In the genomic region with DNA sequence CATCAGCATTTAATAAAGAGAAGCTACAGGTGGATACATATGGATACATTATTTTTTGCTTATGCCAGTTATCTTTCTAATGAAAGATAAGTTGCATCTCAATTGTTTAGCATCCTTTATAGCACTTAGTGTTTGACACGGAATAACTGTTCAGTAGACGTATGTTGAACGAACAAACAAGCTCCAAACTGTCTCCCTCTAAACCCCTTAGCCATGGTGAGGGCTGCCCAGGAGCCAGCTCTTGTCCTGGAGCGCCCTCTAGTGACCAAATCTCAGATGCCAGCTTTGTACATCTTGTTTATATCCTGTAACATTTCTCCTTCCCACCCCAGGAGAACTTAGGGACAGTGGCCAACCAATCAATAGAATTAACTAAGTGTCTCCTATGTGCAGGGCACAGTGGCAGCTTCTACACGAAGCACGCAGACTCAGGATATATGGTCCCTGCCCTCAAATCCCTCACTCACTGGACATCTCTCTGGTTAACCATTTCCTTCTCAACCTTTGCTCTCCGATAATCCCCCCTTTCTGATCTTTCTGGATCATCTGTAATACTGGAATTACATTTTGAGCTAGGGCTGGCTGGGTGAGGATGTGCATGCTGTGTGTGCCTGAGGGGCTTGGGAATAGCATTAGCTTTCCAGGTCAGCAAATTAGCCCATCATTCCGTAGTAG, we compare ENCODE assay signal across 8 cellular contexts. TPM values are rescaled to one million over a fixed set of nuclear protein-coding genes. Genes with fewer than 3 reads are reported as not detected.
A peak's percentile ranks its signal among the peaks of the same experiment; 100 is the strongest.
DNase-seq lines count a peak whose midpoint lies in the region; ATAC-seq, FAIRE-seq and TF ChIP-seq lines count a peak whose summit lies in the region.

No MANE protein-coding gene starts in this region.

- H3K4me1 Mint-ChIP-seq in CD4-positive, alpha-beta memory T cell = no peaks in the 10 kb centered on the region
- peaks cover 23% of the 10 kb centered on the region for H3K4me1 Mint-ChIP-seq in WTC11

- peak; percentile 79 for ATAC-seq in WTC11
- peak; percentile 93 for ATAC-seq in left colon
- no peak for ATAC-seq in HG02571 (IDR thresholded peaks at IDR 0.05; ENCODE audit: unreplicated experiment)

- no peak overlapping the region for H3K4me3 ChIP-seq in CD4-positive, alpha-beta memory T cell (ENCODE audit: low read length in 2 of 2)
- H3K4me3 ChIP-seq in bronchial epithelial cell (ENCODE audit: low read depth, low read length) = no peak overlapping the region

- H3K9me3 ChIP-seq in CD4-positive, alpha-beta memory T cell (ENCODE audit: control insufficient read depth in 1 of 2, low read length in 2 of 2) = no peaks in the 10 kb centered on the region

- H3K27ac Mint-ChIP-seq in CD4-positive, alpha-beta memory T cell = no peak overlapping the region
- H3K27ac Mint-ChIP-seq in WTC11 = no peak overlapping the region

- POLR2A ChIA-PET in CD4-positive, alpha-beta memory T cell (lab: Charles Lee; ENCODE audit: partially characterized antibody) = interaction anchor here (1.4 kb wide), 2 partner anchors 84 to 288 kb away, joined by 4 to 5 read pairs; no protein-coding TSS in a partner anchor
- POLR2A ChIA-PET in HEK293T (lab: Yijun Ruan, JAX) = interaction anchor here (0.8 to 1.9 kb wide), 5 partner anchors 35 to 289 kb away, joined by 3 to 5 read pairs (median 4); partner anchors contain the start of gene RBM15
- POLR2A ChIA-PET in WTC11 (lab: Charles Lee) = interaction anchor here (0.6 to 1.3 kb wide), 4 partner anchors 18 to 289 kb away, joined by 3 to 4 read pairs (median 3); no protein-coding TSS in a partner anchor

- no peaks in the 10 kb centered on the region for H3K36me3 Mint-ChIP-seq in CD4-positive, alpha-beta memory T cell
- H3K36me3 Mint-ChIP-seq in WTC11 = no peaks in the 10 kb centered on the region

- peak; percentile 97 for FAIRE-seq in bronchial epithelial cell (lab: Jason Lieb, UNC)

- CTCF ChIA-PET in CD4-positive, alpha-beta memory T cell (lab: Charles Lee; ENCODE audit: partially characterized antibody) = interaction anchor here (0.7 to 4.3 kb wide), 45 partner anchors 10 to 467 kb away, joined by 3 to 52 read pairs (median 5); partner anchors contain the start of genes KCNC4 and LAMTOR5
- CTCF ChIA-PET in HEK293T (lab: Yijun Ruan, JAX) (interaction anchor here (0.5 to 2.9 kb wide), 52 partner anchors 10 to 1653 kb away, joined by 3 to 41 read pairs (median 5); partner anchors contain the start of genes KCNC4 and RBM15), WTC11 (lab: Charles Lee) (interaction anchor here (0.5 to 5.0 kb wide), 83 partner anchors 9 to 1895 kb away, joined by 3 to 124 read pairs (median 5); partner anchors contain the start of genes KCNA2, KCNC4, LAMTOR5 and PROK1)

- no peak overlapping the region for H3K27ac ChIP-seq in CD4-positive, alpha-beta memory T cell (ENCODE audit: low read depth, low read length)

- TF ChIP-seq CTCF in WTC11 (IDR thresholded peaks at IDR 0.05) = peak; percentile 84
- peak; percentile 89 for TF ChIP-seq CTCF in bronchial epithelial cell (IDR thresholded peaks at IDR 0.05; ENCODE audit: insufficient read depth, low read length, severe bottlenecking)

- no peaks in the 10 kb centered on the region for H3K9me3 Mint-ChIP-seq in CD4-positive, alpha-beta memory T cell
- no peaks in the 10 kb centered on the region for H3K9me3 Mint-ChIP-seq in WTC11

- intact Hi-C loops in CD4-positive, alpha-beta memory T cell (cut with micrococcal nuclease) = loop anchor here (1.0 kb wide), 3 partner anchors 84 to 293 kb away; no protein-coding TSS in a partner anchor
- intact Hi-C loops in left colon (cut with DNase I, micrococcal nuclease) = no loop called here

- no peaks in the 10 kb centered on the region for H3K27me3 ChIP-seq in CD4-positive, alpha-beta memory T cell (ENCODE audit: insufficient read depth, low read length)
- H3K27me3 ChIP-seq in bronchial epithelial cell (ENCODE audit: control insufficient read depth, insufficient read depth, low read length) = no peaks in the 10 kb centered on the region

- no peaks in the 10 kb centered on the region for H3K4me1 ChIP-seq in CD4-positive, alpha-beta memory T cell (ENCODE audit: insufficient read depth, low read length)

- peak; percentile 62 to 73 (median 69) for DNase-seq in CD4-positive, alpha-beta memory T cell
- DNase-seq in HEK293T (ENCODE audit: extremely low spot score) = peak; percentile 92
- DNase-seq in NCI-H446 (lab: John Stamatoyannopoulos, UW) = peak; percentile 48 to 88
- peak; percentile 88 for DNase-seq in WTC11 (ENCODE audit: low spot score)
- peak; percentile 59 for DNase-seq in bronchial epithelial cell (ENCODE audit: low read depth)
- DNase-seq in left colon = peak; percentile 56 to 87
- DNase-seq in stimulated activated CD4-positive, alpha-beta T cell treated with anti-CD3 and anti-CD28 coated beads, Interleukin-2, amount 100 ng/mL, for 48 hours = peak; percentile 84 to 86

- H3K4me3 Mint-ChIP-seq in CD4-positive, alpha-beta memory T cell = no peak overlapping the region
- no peak overlapping the region for H3K4me3 Mint-ChIP-seq in WTC11

- H3K36me3 ChIP-seq in CD4-positive, alpha-beta memory T cell (ENCODE audit: insufficient read depth, low read length) = no peaks in the 10 kb centered on the region
- H3K36me3 ChIP-seq in bronchial epithelial cell (ENCODE audit: control insufficient read depth, insufficient read depth, low read length) = no peaks in the 10 kb centered on the region

- H3K27me3 Mint-ChIP-seq in CD4-positive, alpha-beta memory T cell = no peaks in the 10 kb centered on the region
- peaks cover 2% of the 10 kb centered on the region; the same call in 1 of the 2 replicates for H3K27me3 Mint-ChIP-seq in WTC11 (ENCODE audit: low read depth)

TF ChIP-seq in HEK293T, 16 proteins besides CTCF, POLR2A, EP300 and RAD21:
- TF ChIP-seq FOXK2 (IDR thresholded peaks at IDR 0.05) = peak; percentile 86
- TF ChIP-seq HDGF (IDR thresholded peaks at IDR 0.05; ENCODE audit: borderline replicate concordance) = no peak
- TF ChIP-seq TARDBP (IDR thresholded peaks at IDR 0.05) = no peak
- TF ChIP-seq SUZ12 (IDR thresholded peaks at IDR 0.05) = no peak
- TF ChIP-seq LEF1 (IDR thresholded peaks at IDR 0.05; ENCODE audit: borderline replicate concordance) = no peak
- no peak for TF ChIP-seq ELF4 (IDR thresholded peaks at IDR 0.05)

TF ChIP-seq in WTC11, 78 proteins besides CTCF, POLR2A, EP300 and RAD21:
- peak; percentile 40; the same call in 1 of the 2 replicates for TF ChIP-seq FOXK1 (CRISPR knock-in tag; IDR thresholded peaks at IDR 0.05)
- no peak for TF ChIP-seq ELF4 (CRISPR knock-in tag; IDR thresholded peaks at IDR 0.05; ENCODE audit: low read depth)

RNA-seq across cellular contexts. Expression of gene KCNA10, which starts 22.9 kb away (rescaled TPM):
- not detected for total RNA-seq in CD4-positive, alpha-beta memory T cell
- not detected for polyA plus RNA-seq in CD4-positive, alpha-beta memory T cell
- total RNA-seq in WTC11 (2021) (not detected in 3 replicates), bronchial epithelial cell (not detected in 2 replicates), left colon (not detected)

RNA-seq across cellular contexts. Expression of gene PROK1, which starts 45.1 kb away (rescaled TPM):
- total RNA-seq in CD4-positive, alpha-beta memory T cell = not detected
- not detected for polyA plus RNA-seq in CD4-positive, alpha-beta memory T cell
- not detected in 3 replicates for total RNA-seq in WTC11 (2021)
- total RNA-seq in bronchial epithelial cell = not detected in 2 replicates
- total RNA-seq in left colon = not detected
